Comparison of ENCODE assay signal across 8 cellular contexts in the genomic region with DNA sequence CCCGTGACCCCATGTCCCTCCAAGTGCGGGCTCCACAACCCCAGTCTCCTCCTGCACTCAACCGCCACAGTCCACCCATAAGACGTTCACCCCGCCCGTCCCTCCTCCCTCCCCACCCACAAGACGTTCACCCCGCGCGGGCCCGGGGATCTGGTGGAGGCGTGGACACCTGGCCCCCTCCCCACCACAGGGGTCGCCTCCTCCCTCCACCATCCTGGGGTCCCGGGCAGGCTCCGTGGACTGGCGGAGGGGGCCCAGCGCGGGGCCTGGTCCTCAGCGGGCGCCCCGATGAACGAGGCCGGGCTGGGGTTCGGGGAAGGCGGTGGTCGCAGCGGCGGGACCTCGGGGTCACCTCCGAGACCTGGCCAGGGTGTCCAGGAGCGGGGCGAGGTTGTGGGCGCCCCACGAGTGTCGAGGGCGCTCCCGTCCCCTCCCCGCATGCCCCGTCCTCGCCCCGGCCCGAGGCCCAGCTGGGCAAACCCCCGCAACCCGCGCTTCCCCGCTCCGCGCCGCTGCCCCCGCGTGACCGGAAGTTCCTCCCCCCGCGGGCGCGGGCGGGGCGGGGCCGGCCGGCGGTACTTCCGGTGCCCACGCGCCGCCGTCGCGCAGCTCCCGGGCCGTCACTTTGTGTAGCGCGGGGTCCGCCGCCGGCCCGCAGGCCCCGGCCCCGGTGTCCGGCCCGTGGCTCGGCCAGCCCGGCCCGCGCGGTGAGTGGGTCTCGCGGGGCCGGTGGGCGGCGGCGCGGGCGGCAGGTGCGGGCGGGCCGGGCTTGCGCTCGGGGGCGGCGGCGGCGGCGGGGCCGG. TPM values are rescaled to one million over a fixed set of nuclear protein-coding genes. Genes with fewer than 3 reads are reported as not detected.
A peak's percentile ranks its signal among the peaks of the same experiment; 100 is the strongest.
DNase-seq lines count a peak whose midpoint lies in the region; ATAC-seq and TF ChIP-seq lines count a peak whose summit lies in the region.

TSS of gene ZNF316 (plus strand) at position 578 of the 803 bp plus-strand sequence. CDS start 5,092 bp downstream, outside the sequence.

- H3K27ac ChIP-seq in adrenal gland (peak within 1 kb of the TSS in 3 of 5 donors; percentile 43 to 83 (median 74)), right atrium auricular region (peak within 1 kb of the TSS; percentile 79 to 83), aorta (ENCODE audit: low read depth in 1 of 2, low read length in 2 of 2) (peak within 1 kb of the TSS in 1 of 2 donors; percentile 31)

- H3K4me1 ChIP-seq in adrenal gland (replicated peaks in 1 of 2) (peaks cover 0 to 16% of the 10 kb centered on the region in 2 donors), right atrium auricular region (peaks cover 0 to 21% of the 10 kb centered on the region in 2 donors), aorta (ENCODE audit: control insufficient read depth in 1 of 2, insufficient read depth in 2 of 2, low read length in 2 of 2) (no peaks in the 10 kb centered on the region)

- TF ChIP-seq CTCF in adrenal gland (IDR thresholded peaks at IDR 0.05) = no peak
- no peak for TF ChIP-seq CTCF in right atrium auricular region (IDR thresholded peaks at IDR 0.05)

- peak; percentile 66 for TF ChIP-seq POLR2A in GM19193 (IDR thresholded peaks at IDR 0.05; ENCODE audit: extremely low read depth, insufficient read depth, insufficient read length)
- peak; percentile 33 to 46 for TF ChIP-seq POLR2A in adrenal gland (IDR thresholded peaks at IDR 0.05)

- H3K9me3 ChIP-seq in adrenal gland (replicated peaks in 1 of 3) = no peaks in the 10 kb centered on the region
- no peaks in the 10 kb centered on the region for H3K9me3 ChIP-seq in right atrium auricular region
- H3K9me3 ChIP-seq in aorta (ENCODE audit: control insufficient read depth, low read length) = no peaks in the 10 kb centered on the region

- DNase-seq in C1 segment of cervical spinal cord (lab: John Stamatoyannopoulos, UW) = peak in 11 of 14 donors; percentile 25 to 79 (median 33)
- peak; percentile 31 for DNase-seq in T follicular helper cell (ENCODE audit: low read depth)
- DNase-seq in adrenal gland = peak; percentile 52 to 73 (median 62)
- no peak for DNase-seq in right atrium auricular region (ENCODE audit: low spot score)
- DNase-seq in pulmonary artery endothelial cell (ENCODE audit: low read depth, low spot score) = no peak
- DNase-seq in aorta = peak; percentile 80 to 89

- no peaks in the 10 kb centered on the region for H3K27me3 ChIP-seq in adrenal gland
- no peaks in the 10 kb centered on the region for H3K27me3 ChIP-seq in right atrium auricular region
- H3K27me3 ChIP-seq in aorta (ENCODE audit: control insufficient read depth in 1 of 2, insufficient read depth in 2 of 2, low read length in 1 of 2) = no peaks in the 10 kb centered on the region

- H3K36me3 ChIP-seq in adrenal gland (replicated peaks in 1 of 2) (peaks cover 0 to 12% of the 10 kb centered on the region in 2 donors), right atrium auricular region (peaks cover 9% of the 10 kb centered on the region), aorta (ENCODE audit: control insufficient read depth in 1 of 2, insufficient read depth in 2 of 2, low read length in 1 of 2) (no peaks in the 10 kb centered on the region)

- intact Hi-C loops in adrenal gland (cut with DNase I) (no loop called here), aorta (cut with DNase I) (loop anchor here in 1 of 2 donors (2.0 kb wide), 1 partner anchor 70 kb away; the partner anchor contains the start of gene ZNF12)

- 1 to 8% (median 3%) methylated on average over 2 to 104 of the region's 104 CpGs for WGBS in adrenal gland, 4 donors
- WGBS in aorta, 2 donors = 1% methylated on average over 61 to 104 of the region's 104 CpGs

- ATAC-seq in HG03378 (IDR thresholded peaks at IDR 0.05; ENCODE audit: unreplicated experiment) = peak; percentile 31
- ATAC-seq in aorta (ENCODE audit: low FRiP score) = peak; percentile 77

- peak within 1 kb of the TSS; percentile 56 to 84 (median 75) for H3K4me3 ChIP-seq in adrenal gland
- H3K4me3 ChIP-seq in right atrium auricular region = peak within 1 kb of the TSS; percentile 73 to 91
- H3K4me3 ChIP-seq in aorta (ENCODE audit: low read length in 2 of 2) = peak within 1 kb of the TSS; percentile 81 to 94

RNA-seq across cellular contexts. Expression of gene ZNF316, which starts in this region (rescaled TPM):
- 10 to 100 TPM; 20.2 to 56.6 (median 34.6) TPM for total RNA-seq in adrenal gland
- polyA plus RNA-seq in adrenal gland = 10 to 100 TPM; 10.6 to 98.1 (median 25.8) TPM
- total RNA-seq in right atrium auricular region = 10 to 100 TPM in 1 of 2 donors, 1 to 10 TPM in 1; 9.0 to 12.6 TPM
- total RNA-seq in pulmonary artery endothelial cell = 10.7 and 12.8 TPM in 2 replicates
- 10 to 100 TPM; 24.2 to 42.0 TPM for total RNA-seq in aorta
- 10 to 100 TPM in 1 of 2 donors, 1 to 10 TPM in 1; 5.6 to 29.1 TPM for polyA plus RNA-seq in aorta

Comparison
In these comparisons a context has a peak if more than half of its experiments do, and no peak if none do; other contexts are left out.
1. DNase-seq: peak in C1 segment of cervical spinal cord (11 of 14), T follicular helper cell (single experiment), adrenal gland (7 of 7) and aorta (2 of 2); none in right atrium auricular region (single experiment) and pulmonary artery endothelial cell (single experiment).
2. Peak in every context shown above with its lines, with median percentiles within 50 percentile points of each other: H3K4me3 ChIP-seq.